Comparison of ENCODE assay signal across 19 cellular contexts in genomic region chr2:38090928-38091327, GRCh38. TPM values are rescaled to one million over a fixed set of nuclear protein-coding genes. Genes with fewer than 3 reads are reported as not detected.
DNase-seq lines count a peak whose midpoint lies in the region; ATAC-seq and TF ChIP-seq lines count a peak whose summit lies in the region.
"Had no signal": no experiment of that assay in that cellular context is flagged by ENCODE, and none has a peak within 500 bp of the region (broad histone marks: within the 10 kb centered on the region; RNA-seq: fewer than 3 reads in every experiment).

No MANE protein-coding gene starts in this region.

- H3K9ac ChIP-seq in mesendoderm (ENCODE audit: low read length), result no peak overlapping the region

- H3K4ac ChIP-seq in mesendoderm (ENCODE audit: low read depth, low read length), result peak overlapping the region; percentile 62

- no peak overlapping the region for H3K23ac ChIP-seq in mesendoderm (ENCODE audit: low read length)

- no peak overlapping the region for H4K8ac ChIP-seq in mesendoderm (ENCODE audit: low read depth, low read length)

- no peaks in the 10 kb centered on the region for H3K9me3 ChIP-seq in uterus
- H3K9me3 ChIP-seq: A549, Caco-2 had no signal

- no peak overlapping the region for H3K18ac ChIP-seq in mesendoderm (ENCODE audit: low read length)

- intact Hi-C loops in uterus (cut with DNase I; ENCODE audit: low total_unique reads), result no loop called here

- no peak overlapping the region for H3K56ac ChIP-seq in mesendoderm (ENCODE audit: low read length)

- H3K79me2 ChIP-seq in mesendoderm (ENCODE audit: control insufficient read depth, insufficient read depth, low read length), result no peaks in the 10 kb centered on the region

- TF ChIP-seq CTCF in RWPE1 (conservative IDR thresholded peaks at IDR 0.05; ENCODE audit: low read depth) (no peak), uterus (IDR thresholded peaks at IDR 0.05) (no peak)

- H3K27ac ChIP-seq in RWPE1 (peak overlapping the region; percentile 81), mesendoderm (ENCODE audit: low read depth, low read length) (no peak overlapping the region), uterus (peak overlapping the region; percentile 69 to 78)
- H3K27ac ChIP-seq: 22Rv1, C4-2B had no signal

- peaks cover 19% of the 10 kb centered on the region for H3K4me1 ChIP-seq in mesendoderm (ENCODE audit: control insufficient read depth, low read depth, low read length)
- peaks cover 3 to 6% of the 10 kb centered on the region in 2 donors for H3K4me1 ChIP-seq in uterus

- H2BK5ac ChIP-seq in mesendoderm (ENCODE audit: low read length), result no peak overlapping the region

- CTCF ChIA-PET in RWPE1 (lab: Yijun Ruan, JAX), result no interaction called here

- peak overlapping the region; percentile 75 for H2BK15ac ChIP-seq in mesendoderm (replicated peaks; ENCODE audit: low read depth)

- no peak for ATAC-seq in left lobe of liver
- ATAC-seq: A549, GM23338 had no signal

- no peak overlapping the region for H2AK5ac ChIP-seq in mesendoderm (ENCODE audit: low read length)

- peak; percentile 59 for DNase-seq in NCI-H82 (lab: John Stamatoyannopoulos, UW)
- DNase-seq in NCI-H82 treated with DMSO at 0.1 percent for 48 hours (lab: John Stamatoyannopoulos, UW; ENCODE audit: unreplicated experiment), result no peak
- no peak for DNase-seq in RWPE1 (ENCODE audit: low spot score)
- DNase-seq in mesendoderm, result no peak
- DNase-seq in uterus, result no peak
- no peak for DNase-seq in left lobe of liver (ENCODE audit: low spot score)
- DNase-seq in stimulated activated CD4-positive, alpha-beta T cell treated with anti-CD3 and anti-CD28 coated beads, Interleukin-1b, Interleukin-23, amount 100 ng/mL, for 48 hours, result no peak
- no peak for DNase-seq in DMS114 treated with DMSO at 0.1 percent for 48 hours (lab: John Stamatoyannopoulos, UW; ENCODE audit: unreplicated experiment)
- DNase-seq: AML-193; Caco-2; CD4-positive, alpha-beta T cell; DMS153; DMS79 treated with DMSO at 0.1 percent for 48 hours; GF-D8; HCEC 1CT had no signal

- no peak overlapping the region for H4K5ac ChIP-seq in mesendoderm (ENCODE audit: low read length)

- H3K36me3 ChIP-seq in mesendoderm (ENCODE audit: control insufficient read depth, insufficient read depth, low read length), result no peaks in the 10 kb centered on the region
- no peaks in the 10 kb centered on the region for H3K36me3 ChIP-seq in uterus

- H3K4me3 ChIP-seq in mesendoderm (ENCODE audit: low read length) (no peak overlapping the region), uterus (no peak overlapping the region)
- H3K4me3 ChIP-seq: A549, GM23338 had no signal

- no peak overlapping the region for H3K4me2 ChIP-seq in mesendoderm (ENCODE audit: low read length)
- H3K4me2 ChIP-seq: A549, GM23338 had no signal

- POLR2A ChIA-PET in RWPE1 (lab: Yijun Ruan, JAX; ENCODE audit: low non-redundant PET), result no interaction called here

- H3K27me3 ChIP-seq in mesendoderm (ENCODE audit: insufficient read depth, low read length, poor library complexity) (no peaks in the 10 kb centered on the region), uterus (no peaks in the 10 kb centered on the region)

- TF ChIP-seq POLR2A in uterus (IDR thresholded peaks at IDR 0.05), result no peak

- H2BK120ac ChIP-seq in mesendoderm (ENCODE audit: low read depth, low read length), result no peak overlapping the region

- no CpG with 5 or more reads among the region's 5 CpGs for WGBS in mesendoderm (ENCODE audit: extremely low coverage, insufficient coverage, low lambda C conversion rate)

- H3K79me1 ChIP-seq in mesendoderm (ENCODE audit: low read length), result no peaks in the 10 kb centered on the region

RNA-seq across cellular contexts. Expression of gene CYP1B1, which starts 15.0 kb away (rescaled TPM):
- polyA plus RNA-seq in mesendoderm (2013, experiment 1 of 2), result 35.6 TPM
- 35.0 TPM for polyA plus RNA-seq in mesendoderm (2013, experiment 2 of 2)
- 100 to 1,000 TPM in 1 of 4 donors, 10 to 100 TPM in 3; 42.8 to 118 (median 54.5) TPM for total RNA-seq in uterus
- 6.1 TPM for total RNA-seq in left lobe of liver
